ENCODE assay signal across 22 cellular contexts in the genomic region with DNA sequence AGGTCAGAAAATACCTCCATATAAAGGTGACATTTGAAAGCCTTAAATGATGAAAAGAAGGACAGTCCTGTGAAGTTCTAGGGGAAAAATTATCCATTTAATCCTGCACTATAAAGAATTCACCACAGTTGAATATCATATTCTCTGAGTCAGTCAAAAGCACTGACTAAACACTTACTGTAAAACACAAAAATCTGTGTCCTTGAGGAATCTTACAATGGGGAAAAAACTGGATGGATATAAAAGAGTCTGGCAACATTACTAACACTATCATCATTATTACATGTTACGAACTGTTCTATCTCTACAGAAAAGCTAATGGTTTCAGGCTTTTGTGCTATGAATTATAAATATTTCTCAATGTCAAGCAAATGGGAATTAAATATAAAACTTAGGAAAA. TPM values are rescaled to one million over a fixed set of nuclear protein-coding genes. Genes with fewer than 3 reads are reported as not detected.
DNase-seq lines count a peak whose midpoint lies in the region; ATAC-seq and TF ChIP-seq lines count a peak whose summit lies in the region.
"Had no signal": no experiment of that assay in that cellular context is flagged by ENCODE, and none has a peak within 500 bp of the region (broad histone marks: within the 10 kb centered on the region; RNA-seq: fewer than 3 reads in every experiment).

No MANE protein-coding gene starts in this region.

- peaks cover 2% of the 10 kb centered on the region for H3K36me3 ChIP-seq in urinary bladder (ENCODE audit: insufficient read depth)

- DNase-seq in HCEC 1CT (peak; percentile 26), amniotic epithelial cell (ENCODE audit: low read depth) (peak; percentile 35), fibroblast of the aortic adventitia (ENCODE audit: low read depth) (peak; percentile 37), superior temporal gyrus (ENCODE audit: extremely low spot score) (no peak), NCI-H226 (no peak)
- DNase-seq: AML-193; CD4-positive, alpha-beta memory T cell; COR-L47; H7; KG1; MM.1S; NCI-H1694; NCI-H2029 treated with DMSO at 0.1 percent for 48 hours; NCI-H526 treated with DMSO at 0.1 percent for 48 hours; PC-9; SJCRH30 had no signal

- H3K4me3 ChIP-seq in fibroblast of the aortic adventitia (ENCODE audit: low read depth, low read length) (no peak overlapping the region), urinary bladder (ENCODE audit: low read depth, low read length) (no peak overlapping the region)
- H3K4me3 ChIP-seq: BLaER1 treated with 17β-estradiol and CSF1 and Interleukin-3, amounts not matched to agents 10 nM and 100 nM; GM12878; PC-9; SJCRH30 had no signal

- no peak for ATAC-seq in GM21723 (IDR thresholded peaks at IDR 0.05; ENCODE audit: unreplicated experiment)
- ATAC-seq: GM12878, Right ventricle myocardium inferior, SK-N-SH treated with all-trans-retinoic acid at 6 μM for 48 hours had no signal

- TF ChIP-seq CTCF in fibroblast of the aortic adventitia (IDR thresholded peaks at IDR 0.05; ENCODE audit: insufficient read depth, low read length): no peak

- H3K27ac ChIP-seq in urinary bladder (ENCODE audit: low read depth): peak overlapping the region; percentile 23
- H3K27ac ChIP-seq: BLaER1 treated with 17β-estradiol and CSF1 and Interleukin-3, amounts not matched to agents 10 nM and 100 nM; PC-9; SJCRH30 had no signal

- no peaks in the 10 kb centered on the region for H3K4me1 ChIP-seq in urinary bladder (ENCODE audit: insufficient read depth)
- H3K4me1 ChIP-seq: BLaER1 treated with 17β-estradiol and CSF1 and Interleukin-3, amounts not matched to agents 10 nM and 100 nM; SJCRH30 had no signal

- WGBS in urinary bladder: 94% methylated on average over 1 of the region's 1 CpG

RNA-seq across cellular contexts. Expression of a gene that starts 42.4 kb away (rescaled TPM):
- total RNA-seq in fibroblast of the aortic adventitia (ENCODE audit: low replicate concordance) (215 and 395 TPM in 2 replicates), urinary bladder (385 TPM)
- 186 TPM for polyA plus RNA-seq in urinary bladder

Comparison
In these comparisons a context has a peak if more than half of its experiments do, and no peak if none do; other contexts are left out.
1. DNase-seq: peak in HCEC 1CT (single experiment), amniotic epithelial cell (single experiment) and fibroblast of the aortic adventitia (single experiment); none in superior temporal gyrus (single experiment) and NCI-H226 (single experiment).